9 cellular contexts compared by ENCODE assay signal in genomic region chr1:236140705-236141446, GRCh38.
DNase-seq lines count a peak whose midpoint lies in the region; ATAC-seq and TF ChIP-seq lines count a peak whose summit lies in the region.
"Had no signal": no experiment of that assay in that cellular context is flagged by ENCODE, and none has a peak within 500 bp of the region (broad histone marks: within the 10 kb centered on the region; RNA-seq: fewer than 3 reads in every experiment).

No MANE protein-coding gene starts in this region.

- H3K36me3 Mint-ChIP-seq in nephron (ENCODE audit: low read depth): peaks cover under 1% of the 10 kb centered on the region

- no peak for TF ChIP-seq CTCF in KMS-11 (conservative IDR thresholded peaks at IDR 0.05; ENCODE audit: low read depth, low read length)
- TF ChIP-seq CTCF in coronary artery (IDR thresholded peaks at IDR 0.05): no peak
- TF ChIP-seq CTCF in nephron (IDR thresholded peaks at IDR 0.05; ENCODE audit: unreplicated experiment in 3 of 3): no peak

- H3K4me1 ChIP-seq in BLaER1: peaks cover 29% of the 10 kb centered on the region
- H3K4me1 ChIP-seq in KMS-11 (ENCODE audit: low read depth, poor library complexity, severe bottlenecking): peaks cover 5% of the 10 kb centered on the region

- peaks cover 74% of the 10 kb centered on the region for H3K27me3 Mint-ChIP-seq in nephron (ENCODE audit: low read depth)

- no peaks in the 10 kb centered on the region for H3K79me2 ChIP-seq in KMS-11 (ENCODE audit: insufficient read depth, low read depth)

- no peaks in the 10 kb centered on the region for H3K9me3 ChIP-seq in BLaER1

- H3K27ac ChIP-seq in BLaER1: no peak overlapping the region
- no peak overlapping the region for H3K27ac ChIP-seq in KMS-11
- no peak overlapping the region for H3K27ac ChIP-seq in coronary artery

- H3K36me3 ChIP-seq in BLaER1 (no peaks in the 10 kb centered on the region; the same call in 1 of the 2 replicates), KMS-11 (ENCODE audit: insufficient read depth) (no peaks in the 10 kb centered on the region)

- H3K27ac Mint-ChIP-seq in nephron: peak overlapping the region in 1 of 3 experiments; percentile 6

- H3K4me1 Mint-ChIP-seq in nephron: peaks cover 30% of the 10 kb centered on the region

- ATAC-seq in GM21381 (IDR thresholded peaks at IDR 0.05; ENCODE audit: unreplicated experiment): no peak

- peak overlapping the region; percentile 83 for H3K4me3 ChIP-seq in BLaER1
- no peak overlapping the region for H3K4me3 ChIP-seq in KMS-11 (IDR thresholded peaks at IDR 0.05; ENCODE audit: insufficient read depth, low read depth, low read length)
- peak overlapping the region; percentile 90 for H3K4me3 ChIP-seq in coronary artery

- H3K4me2 ChIP-seq in BLaER1 (peak overlapping the region; percentile 86), KMS-11 (no peak overlapping the region)

- H4K20me1 ChIP-seq in BLaER1 (peaks cover 30% of the 10 kb centered on the region), KMS-11 (ENCODE audit: insufficient read depth) (no peaks in the 10 kb centered on the region)

- peak overlapping the region; percentile 72; the same call in 1 of the 2 replicates for H2AFZ ChIP-seq in KMS-11 (ENCODE audit: low read depth)

- H3K27me3 ChIP-seq in BLaER1 (peaks cover 26% of the 10 kb centered on the region), KMS-11 (ENCODE audit: insufficient read depth, low read depth) (no peaks in the 10 kb centered on the region)

- peak overlapping the region; percentile 87 to 96 (median 93) for H3K4me3 Mint-ChIP-seq in nephron

- no peaks in the 10 kb centered on the region for H3K9me3 Mint-ChIP-seq in nephron

- DNase-seq in coronary artery (ENCODE audit: low spot score) (no peak), DMS153 treated with DMSO at 0.1 percent for 48 hours (lab: John Stamatoyannopoulos, UW; ENCODE audit: unreplicated experiment) (no peak), RKO (ENCODE audit: low spot score) (no peak), cortex of kidney (lab: John Stamatoyannopoulos, UW) (no peak)
- DNase-seq: activated CD4-positive, alpha-beta T cell treated with anti-CD3 and anti-CD28 coated beads, Interleukin-2, amount 50 U/mL, for 1 hour had no signal

- H3K9ac ChIP-seq in BLaER1: no peak overlapping the region; the same call in 1 of the 2 replicates
- H3K9ac ChIP-seq in KMS-11: no peak overlapping the region
